In the genomic region with DNA sequence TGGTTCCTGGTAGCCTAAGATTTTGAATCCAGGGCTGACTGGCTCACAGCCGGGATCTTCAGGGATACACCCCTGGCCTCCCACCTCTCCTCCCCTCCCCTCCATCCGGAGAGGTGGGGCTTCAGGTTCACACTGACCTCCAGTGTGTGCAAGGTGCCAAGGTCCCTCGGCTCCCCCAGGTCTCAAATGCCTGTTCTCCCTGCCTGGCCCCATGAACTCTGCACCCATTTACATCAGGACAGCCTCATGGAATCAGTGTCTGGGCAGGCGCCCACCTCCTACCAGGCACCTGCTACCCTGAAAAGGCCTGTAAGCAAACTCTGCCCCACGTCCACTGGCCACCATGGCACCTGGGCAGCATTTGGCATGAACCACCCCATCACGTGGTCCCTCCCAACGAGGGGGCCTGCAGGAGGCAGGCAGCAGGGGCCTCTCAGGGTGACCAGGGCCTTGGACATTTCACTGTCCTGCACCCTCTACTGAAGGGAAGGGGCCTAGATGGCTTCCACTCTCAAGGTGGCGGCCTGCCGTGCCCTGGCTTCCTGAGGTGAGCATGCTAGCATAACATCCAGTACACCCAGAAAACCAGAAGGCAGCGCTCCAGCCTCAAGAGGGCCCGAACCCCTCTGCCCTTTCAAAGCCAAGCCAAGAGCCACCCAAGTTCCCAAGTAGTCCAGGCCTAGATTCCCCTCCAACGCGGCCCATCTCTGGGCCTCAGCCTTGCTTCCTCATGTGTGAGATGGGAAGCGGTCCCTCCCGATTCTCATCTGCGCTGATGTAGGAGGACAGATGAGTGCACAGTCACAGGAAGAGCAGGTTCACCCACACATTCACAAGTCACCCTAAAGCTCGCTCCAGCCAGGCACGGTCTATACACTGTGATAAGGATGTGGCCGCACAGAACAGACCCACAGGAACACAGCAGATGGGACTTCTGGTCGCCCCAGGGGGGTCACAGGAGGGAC, we compare ENCODE assay signal across 16 cellular contexts. TPM values are rescaled to one million over a fixed set of nuclear protein-coding genes. Genes with fewer than 3 reads are reported as not detected.
DNase-seq lines count a peak whose midpoint lies in the region; ATAC-seq and TF ChIP-seq lines count a peak whose summit lies in the region.
"Had no signal": no experiment of that assay in that cellular context is flagged by ENCODE, and none has a peak within 500 bp of the region (broad histone marks: within the 10 kb centered on the region; RNA-seq: fewer than 3 reads in every experiment).

No MANE protein-coding gene starts in this region.

- no peaks in the 10 kb centered on the region for H3K36me3 Mint-ChIP-seq in endodermal cell (ENCODE audit: low read depth)

- peaks cover 60% of the 10 kb centered on the region for H3K4me1 Mint-ChIP-seq in endodermal cell

- no peak overlapping the region for H2AFZ ChIP-seq in neuronal stem cell (ENCODE audit: low read length)

- no peak overlapping the region for H2BK120ac ChIP-seq in neuronal stem cell (ENCODE audit: low read depth, low read length)

- H3K4me3 ChIP-seq in left ventricle myocardium inferior: no peak overlapping the region
- no peak overlapping the region for H3K4me3 ChIP-seq in endodermal cell (ENCODE audit: low read length)
- no peak overlapping the region for H3K4me3 ChIP-seq in neuronal stem cell (ENCODE audit: low read length in 2 of 2)
- H3K4me3 ChIP-seq: upper lobe of left lung had no signal

- no peak overlapping the region for H4K91ac ChIP-seq in neuronal stem cell (ENCODE audit: low read depth, low read length, poor library complexity)

- peak overlapping the region; percentile 53 for H2AK5ac ChIP-seq in neuronal stem cell (ENCODE audit: low read depth, low read length)

- TF ChIP-seq CTCF in left ventricle myocardium inferior (IDR thresholded peaks at IDR 0.05; ENCODE audit: borderline replicate concordance): no peak
- no peak for TF ChIP-seq CTCF in endodermal cell (conservative IDR thresholded peaks at IDR 0.05)

- intact Hi-C loops in left ventricle myocardium inferior (cut with micrococcal nuclease) (no loop called here), Right ventricle myocardium inferior (cut with DNase I) (no loop called here)

- peaks cover 100% of the 10 kb centered on the region for H3K4me1 ChIP-seq in left ventricle myocardium inferior
- H3K4me1 ChIP-seq in endodermal cell (ENCODE audit: control insufficient read depth, insufficient read depth, low read length): peaks cover 27% of the 10 kb centered on the region
- peaks cover 58 to 83% of the 10 kb centered on the region in 2 donors for H3K4me1 ChIP-seq in neuronal stem cell (ENCODE audit: control insufficient read depth in 2 of 2, insufficient read depth in 1 of 2, low read depth in 1 of 2, low read length in 2 of 2)

- H3K4me2 ChIP-seq in neuronal stem cell (ENCODE audit: insufficient read depth, low read length, poor library complexity, severe bottlenecking): no peak overlapping the region

- no peak overlapping the region for H3K23ac ChIP-seq in neuronal stem cell (ENCODE audit: low read depth, low read length, poor library complexity)

- no peak overlapping the region for H3K14ac ChIP-seq in neuronal stem cell (ENCODE audit: low read length)

- no peaks in the 10 kb centered on the region for H3K9me3 Mint-ChIP-seq in endodermal cell

- H4K8ac ChIP-seq in neuronal stem cell (ENCODE audit: low read depth, low read length): peak overlapping the region; percentile 67

- H3K36me3 ChIP-seq in left ventricle myocardium inferior (no peaks in the 10 kb centered on the region), endodermal cell (ENCODE audit: control insufficient read depth, insufficient read depth, low read length) (no peaks in the 10 kb centered on the region), neuronal stem cell (replicated peaks in 1 of 2; ENCODE audit: control insufficient read depth in 2 of 2, insufficient read depth in 2 of 2, low read length in 2 of 2) (no peaks in the 10 kb centered on the region)
- H3K36me3 ChIP-seq: upper lobe of left lung had no signal

- H2BK12ac ChIP-seq in neuronal stem cell (ENCODE audit: low read length): no peak overlapping the region

- no peak overlapping the region for H3K9ac ChIP-seq in endodermal cell (ENCODE audit: extremely low read depth, low read length, poor library complexity, severe bottlenecking)
- H3K9ac ChIP-seq in neuronal stem cell (ENCODE audit: low read depth, low read length, poor library complexity): no peak overlapping the region

- H3K27ac ChIP-seq in left ventricle myocardium inferior (replicated peaks) (peak overlapping the region; percentile 86), endodermal cell (ENCODE audit: low read depth, low read length) (no peak overlapping the region), neuronal stem cell (replicated peaks; ENCODE audit: low read length) (no peak overlapping the region)

- H2BK5ac ChIP-seq in neuronal stem cell (ENCODE audit: low read length): no peak overlapping the region

- peaks cover 9% of the 10 kb centered on the region for H3K79me1 ChIP-seq in neuronal stem cell (ENCODE audit: low read depth, low read length)

- no peaks in the 10 kb centered on the region for H3K27me3 ChIP-seq in left ventricle myocardium inferior (ENCODE audit: low read depth)
- no peaks in the 10 kb centered on the region for H3K27me3 ChIP-seq in endodermal cell (ENCODE audit: control insufficient read depth, insufficient read depth, low read length, poor library complexity, severe bottlenecking)
- H3K27me3 ChIP-seq in neuronal stem cell (ENCODE audit: control insufficient read depth in 3 of 3, insufficient read depth in 3 of 3, low read depth in 1 of 3, low read length in 3 of 3): no peaks in the 10 kb centered on the region
- H3K27me3 ChIP-seq: upper lobe of left lung had no signal

- no peak overlapping the region for H3K4me3 Mint-ChIP-seq in endodermal cell

- H3K9me3 ChIP-seq in left ventricle myocardium inferior (replicated peaks) (no peaks in the 10 kb centered on the region), endodermal cell (ENCODE audit: control insufficient read depth, low read length) (no peaks in the 10 kb centered on the region), neuronal stem cell (replicated peaks in 1 of 2; ENCODE audit: control insufficient read depth in 2 of 2, insufficient read depth in 1 of 2, low read depth in 1 of 2, low read length in 2 of 2) (no peaks in the 10 kb centered on the region)
- H3K9me3 ChIP-seq: upper lobe of left lung had no signal

- no peak overlapping the region for H2BK15ac ChIP-seq in neuronal stem cell (ENCODE audit: low read length)

- H3K18ac ChIP-seq in neuronal stem cell (ENCODE audit: low read length): peak overlapping the region; percentile 63

- 92 to 93% methylated on average over 13 to 20 of the region's 20 CpGs for WGBS in endodermal cell (ENCODE audit: insufficient coverage in 1 of 2, insufficient read length in 1 of 2), 2 experiments
- WGBS in neuronal stem cell (ENCODE audit: extremely low coverage in 2 of 2, insufficient read length in 2 of 2, insufficient replicate concordance in 1 of 2), 2 donors: no CpG with 5 or more reads among the region's 20 CpGs

- H3K4ac ChIP-seq in neuronal stem cell (ENCODE audit: low read length): no peak overlapping the region

- ATAC-seq in Right ventricle myocardium inferior (no peak), GM21723 (IDR thresholded peaks at IDR 0.05; ENCODE audit: unreplicated experiment) (no peak), HG02970 (IDR thresholded peaks at IDR 0.05; ENCODE audit: low FRiP score, unreplicated experiment) (no peak)

- no peaks in the 10 kb centered on the region for H3K27me3 Mint-ChIP-seq in endodermal cell (ENCODE audit: insufficient read depth)

- peak overlapping the region; percentile 41 for H3K27ac Mint-ChIP-seq in endodermal cell

- DNase-seq in left ventricle myocardium inferior: no peak
- no peak for DNase-seq in Right ventricle myocardium inferior (ENCODE audit: missing footprints)
- DNase-seq in endodermal cell: no peak
- DNase-seq in neuronal stem cell (ENCODE audit: low spot score): no peak
- DNase-seq in activated CD4-positive, alpha-beta T cell treated with anti-CD3 and anti-CD28 coated beads, Interleukin-2, amount 50 U/mL, for 1 hour: no peak
- DNase-seq in HCEC 1CT: no peak
- DNase-seq: activated CD4-positive, CD25-positive, alpha-beta regulatory T cell; activated effector memory CD4-positive, alpha-beta T cell treated with Interleukin-2 at 50 U/mL for 16 hours; EL; mesendoderm; NCI-H1048; NCI-H748 treated with DMSO at 0.1 percent for 48 hours; stimulated activated CD4-positive, alpha-beta T cell treated with anti-CD3 and anti-CD28 coated beads, Interleukin-4, amount 100 ng/mL, for 4 hours had no signal

RNA-seq across cellular contexts. Expression of gene CCDC85C, which starts 37.3 kb away (rescaled TPM):
- total RNA-seq in left ventricle myocardium inferior (41.0 TPM), Right ventricle myocardium inferior (53.1 TPM), endodermal cell (10 to 100 TPM; 32.8 to 45.8 TPM)
- 63.0 TPM for polyA plus RNA-seq in endodermal cell (2013, experiment 1 of 2)
- polyA plus RNA-seq in endodermal cell (2013, experiment 2 of 2): 64.5 TPM
- polyA plus RNA-seq in neuronal stem cell (2013, experiment 1 of 2): 22.3 TPM
- 22.5 TPM for polyA plus RNA-seq in neuronal stem cell (2013, experiment 2 of 2)
